In the genomic region with DNA sequence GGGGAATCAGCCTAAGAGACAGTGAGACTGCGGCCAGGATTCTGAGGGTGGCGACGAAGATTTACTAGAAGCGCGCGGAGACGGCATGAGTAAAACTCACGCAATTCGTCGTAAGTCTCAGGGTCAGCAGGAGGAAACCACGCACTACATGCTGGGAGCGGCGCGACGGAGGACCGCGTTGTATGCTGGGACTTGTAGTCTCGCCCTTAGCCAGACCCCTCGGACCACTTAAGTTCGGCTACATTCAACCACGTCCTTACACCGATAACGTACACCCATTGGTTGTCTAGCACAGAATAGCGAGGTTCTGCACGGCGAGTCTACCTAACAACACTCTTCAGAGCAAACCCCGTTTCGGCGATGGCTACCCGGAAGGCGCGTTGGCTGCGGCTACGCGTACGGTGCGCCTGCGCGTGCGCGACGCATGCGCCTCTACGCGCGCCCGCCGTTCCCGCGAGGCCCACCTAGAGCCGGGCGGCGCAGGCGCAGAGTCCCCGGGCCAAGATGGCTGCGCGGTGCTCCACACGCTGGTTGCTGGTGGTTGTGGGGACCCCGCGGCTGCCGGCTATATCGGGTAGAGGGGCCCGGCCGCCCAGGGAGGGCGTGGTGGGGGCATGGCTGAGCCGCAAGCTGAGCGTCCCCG, we compare ENCODE assay signal across 8 cellular contexts. TPM values are rescaled to one million over a fixed set of nuclear protein-coding genes. Genes with fewer than 3 reads are reported as not detected.
DNase-seq lines count a peak whose midpoint lies in the region; ATAC-seq and TF ChIP-seq lines count a peak whose summit lies in the region.

A gene (plus strand): TSS at position 491 of the 643 bp plus-strand sequence. CDS start 14 bp downstream, at position 505.

- H3K27ac Mint-ChIP-seq in activated B cell treated with CpG ODN at 0.5 μM for 24 hours, result peak within 1 kb of the TSS; percentile 100

- peaks cover 27% of the 10 kb centered on the region for H3K36me3 Mint-ChIP-seq in activated B cell treated with CpG ODN at 0.5 μM for 24 hours (ENCODE audit: low read depth)

- peak within 1 kb of the TSS; percentile 78 to 93 for H3K4me3 ChIP-seq in cardiac fibroblast (replicated peaks in 1 of 2; ENCODE audit: low read depth in 2 of 2, low read length in 2 of 2)

- H3K4me3 Mint-ChIP-seq in activated B cell treated with CpG ODN at 0.5 μM for 24 hours, result peak within 1 kb of the TSS; percentile 97

- POLR2A ChIA-PET in activated B cell treated with CpG ODN at 0.5 μM for 24 hours (lab: Charles Lee), result interaction anchor here (1.0 to 1.3 kb wide), 2 partner anchors 9 to 28 kb away, joined by 3 to 10 read pairs; a partner anchor contains a TSS

- H3K27me3 Mint-ChIP-seq in activated B cell treated with CpG ODN at 0.5 μM for 24 hours, result no peaks in the 10 kb centered on the region

- TF ChIP-seq CTCF in AG09319 (IDR thresholded peaks at IDR 0.05; ENCODE audit: low read depth, low read length) (no peak), activated B cell treated with CpG ODN at 0.5 μM for 24 hours (IDR thresholded peaks at IDR 0.05) (no peak), cardiac fibroblast (IDR thresholded peaks at IDR 0.05; ENCODE audit: low read depth, low read length) (no peak)

- peaks cover 31% of the 10 kb centered on the region for H3K4me1 Mint-ChIP-seq in activated B cell treated with CpG ODN at 0.5 μM for 24 hours

- CTCF ChIA-PET in activated B cell treated with CpG ODN at 0.5 μM for 24 hours (lab: Charles Lee), result interaction anchor here (0.9 kb wide), 1 partner anchor 34 kb away, joined by 4 read pairs; no protein-coding TSS in a partner anchor

- peak; percentile 93 for DNase-seq in AG09319 (ENCODE audit: extremely low read depth, low read depth)
- DNase-seq in NCI-H345 (lab: John Stamatoyannopoulos, UW), result peak; percentile 94
- DNase-seq in activated B cell treated with CpG ODN at 0.5 μM for 24 hours, result peak; percentile 93
- peak; percentile 96 to 98 for DNase-seq in cardiac fibroblast (ENCODE audit: low read depth in 2 of 2)
- peak; percentile 93 for DNase-seq in inferior parietal cortex (ENCODE audit: extremely low spot score)
- DNase-seq in smooth muscle cell of the brain vasculature (ENCODE audit: low read depth, low spot score), result peak; percentile 84

- intact Hi-C loops in activated B cell treated with CpG ODN at 0.5 μM for 24 hours (cut with micrococcal nuclease), result loop anchor here (1.0 to 2.0 kb wide), 8 partner anchors 9 to 199 kb away; a partner anchor contains a TSS

- peak; percentile 86 for ATAC-seq in GM19025 (IDR thresholded peaks at IDR 0.05; ENCODE audit: low read depth, unreplicated experiment)
- peak; percentile 90 for ATAC-seq in HG03280 (IDR thresholded peaks at IDR 0.05; ENCODE audit: unreplicated experiment)
- peak; percentile 90 for ATAC-seq in activated B cell treated with CpG ODN at 0.5 μM for 24 hours (ENCODE audit: low read depth)

- no peaks in the 10 kb centered on the region for H3K9me3 Mint-ChIP-seq in activated B cell treated with CpG ODN at 0.5 μM for 24 hours

RNA-seq across cellular contexts. Expression of the gene that starts here (rescaled TPM):
- total RNA-seq in activated B cell treated with CpG ODN at 0.5 μM for 24 hours, result 55.3 and 62.6 TPM in 2 replicates

Comparison
In these comparisons a context has a peak if more than half of its experiments do, and no peak if none do; other contexts are left out.
1. Peak in every context shown above with its lines: DNase-seq, ATAC-seq and H3K4me3 ChIP-seq.